Comparison of ENCODE assay signal across 20 cellular contexts in genomic region chr1:32895325-32896215, GRCh38. TPM values are rescaled to one million over a fixed set of nuclear protein-coding genes. Genes with fewer than 3 reads are reported as not detected.
A peak's percentile ranks its signal among the peaks of the same experiment; 100 is the strongest.
DNase-seq lines count a peak whose midpoint lies in the region; ATAC-seq and TF ChIP-seq lines count a peak whose summit lies in the region.
"Had no signal": no experiment of that assay in that cellular context is flagged by ENCODE, and none has a peak within 500 bp of the region (broad histone marks: within the 10 kb centered on the region; RNA-seq: fewer than 3 reads in every experiment).

No MANE protein-coding gene starts in this region.

- no peak for TF ChIP-seq RAD21 in SK-N-SH (IDR thresholded peaks at IDR 0.05; ENCODE audit: low read length)

- peaks cover 13% of the 10 kb centered on the region for H3K4me1 Mint-ChIP-seq in WTC11

- H3K79me2 ChIP-seq in SK-N-SH (ENCODE audit: insufficient read depth) (no peaks in the 10 kb centered on the region), smooth muscle cell (ENCODE audit: low read depth) (no peaks in the 10 kb centered on the region)

- intact Hi-C loops in right lobe of liver (cut with DNase I) (no loop called here), spleen (cut with DNase I; ENCODE audit: low total_unique reads) (no loop called here)

- H3K9me3 ChIP-seq in SK-N-SH (no peaks in the 10 kb centered on the region), right lobe of liver (no peaks in the 10 kb centered on the region), spleen (no peaks in the 10 kb centered on the region), smooth muscle cell (replicated peaks; ENCODE audit: low read depth) (no peaks in the 10 kb centered on the region)
- H3K9me3 ChIP-seq: BLaER1 treated with 17β-estradiol and CSF1 and Interleukin-3, amounts not matched to agents 10 nM and 100 nM had no signal

- DNase-seq in SK-N-SH, result peak; percentile 30
- DNase-seq in WTC11 (ENCODE audit: low spot score), result no peak
- peak in 2 of 3 donors; percentile 73 to 82 for DNase-seq in right lobe of liver
- DNase-seq in spleen, result peak; percentile 61
- no peak for DNase-seq in smooth muscle cell (lab: John Stamatoyannopoulos, UW; ENCODE audit: unreplicated experiment)
- DNase-seq in activated gamma-delta T cell (lab: John Stamatoyannopoulos, UW), result no peak
- DNase-seq in foreskin fibroblast, result no peak
- DNase-seq: 8988T; DMS 273 treated with DMSO at 0.1 percent for 48 hours; NCI-H1092; NCI-H1694 treated with DMSO at 0.1 percent for 48 hours; NCI-H345; NCI-H526 treated with DMSO at 0.1 percent for 48 hours; NK-92 treated with Interleukin-12 subunit alpha and Interleukin-12 subunit beta, amount 100 ng/mL, for 24 hours; OCI-M1 had no signal

- no peaks in the 10 kb centered on the region for H3K9me2 ChIP-seq in SK-N-SH

- TF ChIP-seq POLR2A in right lobe of liver (IDR thresholded peaks at IDR 0.05), result no peak
- TF ChIP-seq POLR2A in spleen (IDR thresholded peaks at IDR 0.05), result no peak

- H3K9ac ChIP-seq in SK-N-SH (no peak overlapping the region), smooth muscle cell (ENCODE audit: low read depth) (no peak overlapping the region)
- H3K9ac ChIP-seq: BLaER1 treated with 17β-estradiol and CSF1 and Interleukin-3, amounts not matched to agents 10 nM and 100 nM; KMS-11 had no signal

- CTCF ChIA-PET in SK-N-SH (lab: Yijun Ruan, JAX) (interaction anchor here (1.4 to 3.6 kb wide), 4 partner anchors 10 to 188 kb away, joined by 5 to 19 read pairs (median 12); partner anchors contain the start of gene HPCA), WTC11 (lab: Charles Lee) (interaction anchor here (1.6 to 7.4 kb wide), 4 partner anchors 9 to 24 kb away, joined by 7 to 80 read pairs (median 20); partner anchors contain the start of gene FNDC5)

- ATAC-seq in SK-N-SH treated with all-trans-retinoic acid at 6 μM for 48 hours (no peak), WTC11 (no peak), right lobe of liver (peak; percentile 64 to 88 (median 66))
- ATAC-seq: GM23338 had no signal

- H3K4me3 ChIP-seq in SK-N-SH (ENCODE audit: low read depth in 2 of 2, low read length in 1 of 2), result no peak overlapping the region
- no peak overlapping the region for H3K4me3 ChIP-seq in right lobe of liver
- H3K4me3 ChIP-seq in spleen, result no peak overlapping the region
- no peak overlapping the region for H3K4me3 ChIP-seq in smooth muscle cell
- H3K4me3 ChIP-seq in foreskin fibroblast (ENCODE audit: low read depth in 1 of 2, low read length in 2 of 2), result no peak overlapping the region
- H3K4me3 ChIP-seq: BLaER1 treated with 17β-estradiol and CSF1 and Interleukin-3, amounts not matched to agents 10 nM and 100 nM; GM23338 had no signal

- H3K27me3 Mint-ChIP-seq in WTC11 (ENCODE audit: low read depth), result peaks cover 55% of the 10 kb centered on the region

- H3K9me3 Mint-ChIP-seq in WTC11, result peaks cover 7% of the 10 kb centered on the region

- H3K36me3 Mint-ChIP-seq in WTC11, result no peaks in the 10 kb centered on the region

- peaks cover 4% of the 10 kb centered on the region for H3F3A ChIP-seq in SK-N-SH (replicated peaks; ENCODE audit: insufficient read depth)
- H3F3A ChIP-seq in smooth muscle cell (ENCODE audit: low read depth), result no peaks in the 10 kb centered on the region

- H2AFZ ChIP-seq in SK-N-SH (ENCODE audit: low read depth) (no peak overlapping the region), smooth muscle cell (ENCODE audit: low read depth) (no peak overlapping the region)
- H2AFZ ChIP-seq: GM23338 had no signal

- H3K4me2 ChIP-seq in SK-N-SH, result no peak overlapping the region
- no peak overlapping the region for H3K4me2 ChIP-seq in smooth muscle cell
- H3K4me2 ChIP-seq: BLaER1 treated with 17β-estradiol and CSF1 and Interleukin-3, amounts not matched to agents 10 nM and 100 nM; GM23338; KMS-11 had no signal

- H3K4me1 ChIP-seq in SK-N-SH (ENCODE audit: control insufficient read depth in 1 of 2, insufficient read depth in 2 of 2, low read depth in 1 of 2, low read length in 1 of 2) (peaks cover 0 to 6% of the 10 kb centered on the region in 2 experiments; a peak in 1 of 4 replicates), right lobe of liver (peaks cover 0 to 11% (median 0%) of the 10 kb centered on the region in 4 donors), spleen (peaks cover 8 to 24% (median 17%) of the 10 kb centered on the region in 6 donors), smooth muscle cell (ENCODE audit: low read depth) (peaks cover 2% of the 10 kb centered on the region)

- H3K36me3 ChIP-seq in SK-N-SH (replicated peaks in 1 of 2; ENCODE audit: control insufficient read depth in 1 of 2, insufficient read depth in 2 of 2, low read length in 1 of 2), result no peaks in the 10 kb centered on the region
- H3K36me3 ChIP-seq in right lobe of liver, result no peaks in the 10 kb centered on the region
- H3K36me3 ChIP-seq in spleen, result no peaks in the 10 kb centered on the region
- no peaks in the 10 kb centered on the region for H3K36me3 ChIP-seq in smooth muscle cell (ENCODE audit: low read depth)

- WGBS in SK-N-SH (ENCODE audit: low lambda C conversion rate), result 90% methylated on average over 18 of the region's 26 CpGs
- WGBS in right lobe of liver (ENCODE audit: insufficient coverage, low coverage, low lambda C conversion rate, missing lambda C conversion rate), result 93% methylated on average over 3 of the region's 26 CpGs
- 85 to 95% (median 92%) methylated on average over 19 to 26 of the region's 26 CpGs for WGBS in spleen, 5 donors
- WGBS in smooth muscle cell (ENCODE audit: low lambda C conversion rate), result 95% methylated on average over 26 of the region's 26 CpGs

- H3K27me3 ChIP-seq in SK-N-SH (ENCODE audit: insufficient read depth), result 0 out of 2 replicates have a peak, but pooled peaks cover 3% of the 10 kb centered on the region
- H3K27me3 ChIP-seq in right lobe of liver, result no peaks in the 10 kb centered on the region
- H3K27me3 ChIP-seq in spleen (replicated peaks in 1 of 7), result peaks cover 0 to 69% (median 40%) of the 10 kb centered on the region in 7 donors
- peaks cover 6% of the 10 kb centered on the region for H3K27me3 ChIP-seq in smooth muscle cell (ENCODE audit: low read depth)

- peak overlapping the region; percentile 30 for H3K27ac Mint-ChIP-seq in WTC11
- H3K27ac Mint-ChIP-seq: GM23338 had no signal

- no peaks in the 10 kb centered on the region for H4K20me1 ChIP-seq in SK-N-SH (ENCODE audit: insufficient read depth)
- no peaks in the 10 kb centered on the region for H4K20me1 ChIP-seq in smooth muscle cell (ENCODE audit: low read depth)

- H3K27ac ChIP-seq in SK-N-SH (ENCODE audit: low read depth in 2 of 2, low read length in 1 of 2) (no peak overlapping the region), right lobe of liver (no peak overlapping the region), spleen (no peak overlapping the region), smooth muscle cell (ENCODE audit: low read depth) (no peak overlapping the region)
- H3K27ac ChIP-seq: BLaER1 treated with 17β-estradiol and CSF1 and Interleukin-3, amounts not matched to agents 10 nM and 100 nM; KMS-11 had no signal

- TF ChIP-seq CTCF in SK-N-SH (IDR thresholded peaks at IDR 0.05) (no peak), WTC11 (IDR thresholded peaks at IDR 0.05) (no peak), right lobe of liver (IDR thresholded peaks at IDR 0.05) (no peak), spleen (IDR thresholded peaks at IDR 0.05 in 8 of 11, conservative IDR thresholded peaks at IDR 0.05 in 3 of 11) (no peak), smooth muscle cell (IDR thresholded peaks at IDR 0.05; ENCODE audit: borderline replicate concordance, insufficient read depth, poor library complexity, severe bottlenecking) (no peak), foreskin fibroblast (IDR thresholded peaks at IDR 0.05; ENCODE audit: low read depth, low read length) (no peak)

- POLR2A ChIA-PET in SK-N-SH (lab: Yijun Ruan, JAX) (no interaction called here), WTC11 (lab: Charles Lee) (no interaction called here)

- no peak for TF ChIP-seq EP300 in SK-N-SH (IDR thresholded peaks at IDR 0.05; ENCODE audit: borderline replicate concordance in 1 of 2, low read depth in 1 of 2, low read length in 1 of 2)

- H3K4me3 Mint-ChIP-seq in WTC11, result no peak overlapping the region
- H3K4me3 Mint-ChIP-seq: GM23338 had no signal

TF ChIP-seq in SK-N-SH, 30 proteins besides CTCF, POLR2A, EP300 and RAD21 (continues in another document):
- TF ChIP-seq GABPA (IDR thresholded peaks at IDR 0.05; ENCODE audit: low read depth) (no peak), TAF1 (IDR thresholded peaks at IDR 0.05; ENCODE audit: borderline replicate concordance, low read depth, low read length) (no peak)

TF ChIP-seq in WTC11, 78 proteins besides CTCF, POLR2A, EP300 and RAD21 (continues in another document):
- no peak for TF ChIP-seq ZNF219 (CRISPR knock-in tag; IDR thresholded peaks at IDR 0.05; ENCODE audit: borderline replicate concordance)

RNA-seq across cellular contexts. Expression of gene TMEM54, which starts 5.6 kb away (rescaled TPM):
- polyA plus RNA-seq in SK-N-SH (2012; rRNA removed) (54.5 and 66.6 TPM in 2 replicates), spleen (10 to 100 TPM in 1 of 3 donors, 1 to 10 TPM in 2; 4.3 to 14.1 (median 5.6) TPM), smooth muscle cell (59.0 and 98.5 TPM in 2 replicates)
- 26.6 and 45.6 TPM in 2 replicates for polyA plus RNA-seq in SK-N-SH (2012; cell fraction: cytosol; rRNA removed)
- 21.9 and 32.8 TPM in 2 replicates for polyA plus RNA-seq in SK-N-SH (2012; cell fraction: nucleus; rRNA removed)
- total RNA-seq in WTC11 (2021) (20.7 to 29.0 TPM (median 24.9 TPM) in 3 replicates), right lobe of liver (10 to 100 TPM in 3 of 6 experiments, 1 to 10 TPM in 3; 3.9 to 14.4 (median 9.0) TPM), spleen (10 to 100 TPM in 6 of 7 donors, 1 to 10 TPM in 1; 9.9 to 24.6 (median 12.5) TPM), smooth muscle cell (40.9 and 84.1 TPM in 2 replicates)

RNA-seq across cellular contexts. Expression of gene HPCA, which starts 9.3 kb away (rescaled TPM):
- polyA plus RNA-seq in SK-N-SH (2012; rRNA removed) (not detected in 2 replicates), spleen (under 1 TPM in 2 of 3 donors, not detected in 1; 0.29 to 0.33 TPM), smooth muscle cell (0.24 TPM in 1 of 2 replicates, not detected in the other)
- polyA plus RNA-seq in SK-N-SH (2012; cell fraction: cytosol; rRNA removed), result 0.01 and 0.14 TPM in 2 replicates
- polyA plus RNA-seq in SK-N-SH (2012; cell fraction: nucleus; rRNA removed), result 0.14 and 0.27 TPM in 2 replicates
- total RNA-seq in WTC11 (2021) (1.5 to 2.2 TPM (median 1.9 TPM) in 3 replicates), right lobe of liver (not detected), spleen (under 1 TPM in 1 of 7 donors, not detected in 6; 0.32 TPM), smooth muscle cell (not detected in 2 replicates)
- total RNA-seq: MCF 10A had no signal

RNA-seq across cellular contexts. Expression of gene FNDC5, which starts 24.9 kb away (rescaled TPM):
- polyA plus RNA-seq in SK-N-SH (2012; rRNA removed), result 0.59 and 0.94 TPM in 2 replicates
- 0.66 and 1.00 TPM in 2 replicates for polyA plus RNA-seq in SK-N-SH (2012; cell fraction: cytosol; rRNA removed)
- 2.2 and 2.5 TPM in 2 replicates for polyA plus RNA-seq in SK-N-SH (2012; cell fraction: nucleus; rRNA removed)
- total RNA-seq in WTC11 (2021), result 1.2 to 1.6 TPM (median 1.4 TPM) in 3 replicates
- 1 to 10 TPM; 1.0 to 8.3 (median 2.4) TPM for total RNA-seq in right lobe of liver
- not detected for total RNA-seq in spleen
- under 1 TPM in 2 of 3 donors, not detected in 1; 0.30 TPM for polyA plus RNA-seq in spleen
- total RNA-seq in smooth muscle cell, result not detected in 2 replicates
- not detected in 2 replicates for polyA plus RNA-seq in smooth muscle cell
- total RNA-seq: MCF 10A had no signal

Comparison
In these comparisons a context has a peak if more than half of its experiments do, and no peak if none do; other contexts are left out.
1. DNase-seq: peak in SK-N-SH (single experiment), right lobe of liver (2 of 3) and spleen (single experiment); none in WTC11 (single experiment), smooth muscle cell (single experiment), activated gamma-delta T cell (single experiment) and foreskin fibroblast (0 of 2).
2. ATAC-seq: peak in right lobe of liver (4 of 4); none in SK-N-SH treated with all-trans-retinoic acid at 6 μM for 48 hours (single experiment) and WTC11 (single experiment).